ENCODE assay signal across 8 cellular contexts in genomic region chr1:116152577-116152943, GRCh38. TPM values are rescaled to one million over a fixed set of nuclear protein-coding genes. Genes with fewer than 3 reads are reported as not detected.
DNase-seq lines count a peak whose midpoint lies in the region; ATAC-seq and TF ChIP-seq lines count a peak whose summit lies in the region.

No MANE protein-coding gene starts in this region.

- H3K9ac ChIP-seq in mammary epithelial cell (ENCODE audit: insufficient read depth, low read length) (no peak overlapping the region), mesendoderm (ENCODE audit: low read length) (peak overlapping the region; percentile 73)

- peak overlapping the region in 1 of 3 experiments; percentile 36 for H3K4me3 ChIP-seq in mammary epithelial cell (replicated peaks in 1 of 3; ENCODE audit: insufficient read depth in 1 of 3, low read depth in 2 of 3, low read length in 3 of 3)
- H3K4me3 ChIP-seq in mesendoderm (ENCODE audit: low read length) = peak overlapping the region; percentile 14

- BruUV-seq in mammary epithelial cell (replicated peaks; lab: Mats Ljungman, UMichigan) = no TSS peak

- peak overlapping the region; percentile 69 for H3K18ac ChIP-seq in mesendoderm (ENCODE audit: low read length)

- H3K27me3 ChIP-seq in mammary epithelial cell (ENCODE audit: insufficient read depth, low read length) = no peaks in the 10 kb centered on the region
- no peaks in the 10 kb centered on the region for H3K27me3 ChIP-seq in mesendoderm (ENCODE audit: insufficient read depth, low read length, poor library complexity)

- 43% methylated on average over 2 of the region's 4 CpGs for WGBS in mammary epithelial cell (ENCODE audit: low coverage, missing lambda C conversion rate)
- no CpG with 5 or more reads among the region's 4 CpGs for whole genome bisulfite sequencing in mesendoderm (ENCODE audit: extremely low coverage, insufficient coverage, low lambda C conversion rate)

- no peak overlapping the region for H3K23ac ChIP-seq in mesendoderm (ENCODE audit: low read length)

- H3K27ac Mint-ChIP-seq in activated naive CD8-positive, alpha-beta T cell treated with anti-CD3 and anti-CD28 coated beads, Interleukin-2, amount 10 ng/mL, durations not matched to agents 7 days and 5 days = no peak overlapping the region
- no peak overlapping the region for H3K27ac Mint-ChIP-seq in activated naive CD8-positive, alpha-beta T cell treated with anti-CD3 and anti-CD28 coated beads, Interleukin-2, amount 50 U/mL, for 24 hours
- H3K27ac Mint-ChIP-seq in type B pancreatic cell = no peak overlapping the region

- no peak overlapping the region for H2BK120ac ChIP-seq in mesendoderm (ENCODE audit: low read depth, low read length)

- TF ChIP-seq CTCF in mammary epithelial cell (conservative IDR thresholded peaks at IDR 0.05 in 1 of 2, IDR thresholded peaks at IDR 0.05 in 1 of 2; ENCODE audit: extremely low read depth in 1 of 2, insufficient read depth in 1 of 2, low read depth in 1 of 2, low read length in 2 of 2) (no peak), type B pancreatic cell (conservative IDR thresholded peaks at IDR 0.05) (no peak)

- no peaks in the 10 kb centered on the region for H3K36me3 ChIP-seq in mammary epithelial cell (ENCODE audit: insufficient read depth, low read length)
- no peaks in the 10 kb centered on the region for H3K36me3 ChIP-seq in mesendoderm (ENCODE audit: control insufficient read depth, insufficient read depth, low read length)

- no peak overlapping the region for H2BK5ac ChIP-seq in mesendoderm (ENCODE audit: low read length)

- H4K5ac ChIP-seq in mesendoderm (ENCODE audit: low read length) = no peak overlapping the region

- H3K9me3 Mint-ChIP-seq in activated naive CD8-positive, alpha-beta T cell treated with anti-CD3 and anti-CD28 coated beads, Interleukin-2, amount 10 ng/mL, durations not matched to agents 7 days and 5 days = no peaks in the 10 kb centered on the region
- H3K9me3 Mint-ChIP-seq in activated naive CD8-positive, alpha-beta T cell treated with anti-CD3 and anti-CD28 coated beads, Interleukin-2, amount 50 U/mL, for 24 hours = no peaks in the 10 kb centered on the region
- H3K9me3 Mint-ChIP-seq in type B pancreatic cell = no peaks in the 10 kb centered on the region

- peak overlapping the region; percentile 3 for H2BK15ac ChIP-seq in mesendoderm (replicated peaks; ENCODE audit: low read depth)

- H3K4me1 ChIP-seq in mammary epithelial cell (ENCODE audit: insufficient read depth, low read length) (peaks cover 4% of the 10 kb centered on the region), mesendoderm (ENCODE audit: control insufficient read depth, low read depth, low read length) (no peaks in the 10 kb centered on the region)

- intact Hi-C loops in mammary epithelial cell (cut with micrococcal nuclease) = loop anchor here (1.0 to 5.0 kb wide), 4 partner anchors 206 to 347 kb away; no protein-coding TSS in a partner anchor

- H3K79me2 ChIP-seq in mammary epithelial cell (ENCODE audit: insufficient read depth, low read length) (no peaks in the 10 kb centered on the region), mesendoderm (ENCODE audit: control insufficient read depth, insufficient read depth, low read length) (no peaks in the 10 kb centered on the region)

- H2AK5ac ChIP-seq in mesendoderm (ENCODE audit: low read length) = no peak overlapping the region

- peak overlapping the region; percentile 96 for H2AFZ ChIP-seq in mammary epithelial cell (ENCODE audit: low read depth, low read length)

- peak overlapping the region; percentile 89 for H3K56ac ChIP-seq in mesendoderm (ENCODE audit: low read length)

- CTCF ChIA-PET in mammary epithelial cell (lab: Charles Lee; ENCODE audit: low non-redundant PET) = interaction anchor here (0.6 kb wide), 1 partner anchor 1718 kb away, joined by 3 read pairs; no protein-coding TSS in a partner anchor

- POLR2A ChIA-PET in activated naive CD8-positive, alpha-beta T cell treated with anti-CD3 and anti-CD28 coated beads, Interleukin-2, amount 10 ng/mL, durations not matched to agents 7 days and 5 days (lab: Charles Lee) = no interaction called here

- no peaks in the 10 kb centered on the region for H3K79me1 ChIP-seq in mesendoderm (ENCODE audit: low read length)

- peak overlapping the region; percentile 99 for H3K4me2 ChIP-seq in mammary epithelial cell (ENCODE audit: insufficient read depth, low read depth, low read length)
- H3K4me2 ChIP-seq in mesendoderm (ENCODE audit: low read length) = peak overlapping the region; percentile 42

- H4K20me1 ChIP-seq in mammary epithelial cell (ENCODE audit: insufficient read depth, low read length) = no peaks in the 10 kb centered on the region

- H3K4me3 Mint-ChIP-seq in activated naive CD8-positive, alpha-beta T cell treated with anti-CD3 and anti-CD28 coated beads, Interleukin-2, amount 10 ng/mL, durations not matched to agents 7 days and 5 days = peak overlapping the region; percentile 54
- H3K4me3 Mint-ChIP-seq in activated naive CD8-positive, alpha-beta T cell treated with anti-CD3 and anti-CD28 coated beads, Interleukin-2, amount 50 U/mL, for 24 hours = no peak overlapping the region
- peak overlapping the region; percentile 73 for H3K4me3 Mint-ChIP-seq in type B pancreatic cell

- H3K27ac ChIP-seq in mammary epithelial cell (ENCODE audit: insufficient read depth, low read depth, low read length) = no peak overlapping the region
- no peak overlapping the region for H3K27ac ChIP-seq in mesendoderm (ENCODE audit: low read depth, low read length)

- no peak for DNase-seq in activated naive CD8-positive, alpha-beta T cell treated with anti-CD3 and anti-CD28 coated beads, Interleukin-2, amount 10 ng/mL, durations not matched to agents 7 days and 5 days
- no peak for DNase-seq in activated naive CD8-positive, alpha-beta T cell treated with anti-CD3 and anti-CD28 coated beads, Interleukin-2, amount 50 U/mL, for 24 hours
- DNase-seq in mammary epithelial cell = no peak
- DNase-seq in mesendoderm = no peak
- no peak for DNase-seq in type B pancreatic cell (ENCODE audit: extremely low spot score, unreplicated experiment)
- DNase-seq in HuH-7.5 (ENCODE audit: low spot score) = no peak
- no peak for DNase-seq in MV-4-11 (lab: John Stamatoyannopoulos, UW)

- peaks cover 12% of the 10 kb centered on the region for H3K4me1 Mint-ChIP-seq in activated naive CD8-positive, alpha-beta T cell treated with anti-CD3 and anti-CD28 coated beads, Interleukin-2, amount 10 ng/mL, durations not matched to agents 7 days and 5 days
- H3K4me1 Mint-ChIP-seq in activated naive CD8-positive, alpha-beta T cell treated with anti-CD3 and anti-CD28 coated beads, Interleukin-2, amount 50 U/mL, for 24 hours = peaks cover 12% of the 10 kb centered on the region
- peaks cover 11% of the 10 kb centered on the region for H3K4me1 Mint-ChIP-seq in type B pancreatic cell (ENCODE audit: unreplicated experiment)

- no peak for ATAC-seq in activated naive CD8-positive, alpha-beta T cell treated with anti-CD3 and anti-CD28 coated beads, Interleukin-2, amount 10 ng/mL, durations not matched to agents 7 days and 5 days (ENCODE audit: low read depth)
- ATAC-seq in activated naive CD8-positive, alpha-beta T cell treated with anti-CD3 and anti-CD28 coated beads, Interleukin-2, amount 50 U/mL, for 24 hours = no peak
- no peak for ATAC-seq in GM19324 (IDR thresholded peaks at IDR 0.05; ENCODE audit: low FRiP score, unreplicated experiment)

- H3K36me3 Mint-ChIP-seq in activated naive CD8-positive, alpha-beta T cell treated with anti-CD3 and anti-CD28 coated beads, Interleukin-2, amount 10 ng/mL, durations not matched to agents 7 days and 5 days = no peaks in the 10 kb centered on the region
- peaks cover 3% of the 10 kb centered on the region for H3K36me3 Mint-ChIP-seq in activated naive CD8-positive, alpha-beta T cell treated with anti-CD3 and anti-CD28 coated beads, Interleukin-2, amount 50 U/mL, for 24 hours (ENCODE audit: low read depth)
- H3K36me3 Mint-ChIP-seq in type B pancreatic cell = no peaks in the 10 kb centered on the region

- H3K27me3 Mint-ChIP-seq in activated naive CD8-positive, alpha-beta T cell treated with anti-CD3 and anti-CD28 coated beads, Interleukin-2, amount 10 ng/mL, durations not matched to agents 7 days and 5 days = peaks cover 15% of the 10 kb centered on the region
- H3K27me3 Mint-ChIP-seq in activated naive CD8-positive, alpha-beta T cell treated with anti-CD3 and anti-CD28 coated beads, Interleukin-2, amount 50 U/mL, for 24 hours = peaks cover 4% of the 10 kb centered on the region
- peaks cover 6% of the 10 kb centered on the region for H3K27me3 Mint-ChIP-seq in type B pancreatic cell

- H3K9me3 ChIP-seq in mammary epithelial cell (replicated peaks; ENCODE audit: insufficient read depth, low read length) = no peaks in the 10 kb centered on the region

- H3K4ac ChIP-seq in mesendoderm (ENCODE audit: low read depth, low read length) = peak overlapping the region; percentile 44

- dilution Hi-C loops in mammary epithelial cell (cut with HindIII; ENCODE audit: low sequenced_read_pairs) = no loop called here

- in situ Hi-C loops in mammary epithelial cell (cut with MboI; ENCODE audit: low sequenced_read_pairs in 2 of 2) = loop anchor here in 1 of 2 donors (25.0 kb wide), 1 partner anchor 185 kb away; no protein-coding TSS in a partner anchor

- peak overlapping the region; percentile 96 for H4K8ac ChIP-seq in mesendoderm (ENCODE audit: low read depth, low read length)

RNA-seq across cellular contexts. Expression of gene MAB21L3, which starts 41.4 kb away (rescaled TPM):
- total RNA-seq in activated naive CD8-positive, alpha-beta T cell treated with anti-CD3 and anti-CD28 coated beads, Interleukin-2, amount 10 ng/mL, durations not matched to agents 7 days and 5 days = not detected
- total RNA-seq in mammary epithelial cell (1 to 10 TPM; 1.0 to 1.4 TPM), type B pancreatic cell (ENCODE audit: low replicate concordance) (0.40 TPM in 1 of 2 replicates, not detected in the other)
- 0.23 TPM for polyA plus RNA-seq in mammary epithelial cell
- polyA minus RNA-seq in mammary epithelial cell = not detected
- polyA plus RNA-seq in mesendoderm (2013, experiment 1 of 2) = not detected
- polyA plus RNA-seq in mesendoderm (2013, experiment 2 of 2) = 0.01 TPM
